11 cellular contexts compared by ENCODE assay signal in the genomic region with DNA sequence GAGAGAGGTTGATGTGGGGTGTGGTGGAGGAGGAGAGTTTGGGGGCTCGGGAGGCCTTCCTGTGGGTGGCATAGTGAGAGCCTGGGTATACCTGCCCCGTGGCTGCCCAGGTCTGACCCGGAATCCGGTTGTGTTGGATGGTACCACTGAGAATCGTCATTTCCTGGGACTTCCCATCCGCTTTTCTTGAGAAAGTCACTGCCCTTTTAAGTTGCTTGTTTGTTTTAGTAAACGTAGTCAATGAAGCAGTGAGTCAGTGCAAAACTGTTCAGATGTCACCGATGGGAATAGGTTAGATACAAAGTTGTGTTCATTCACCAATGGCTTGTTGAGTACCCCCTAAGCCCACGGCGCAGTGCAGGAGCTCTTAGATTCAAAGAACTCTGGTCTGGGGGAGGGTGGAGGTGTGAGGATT.
DNase-seq lines count a peak whose midpoint lies in the region; ATAC-seq and TF ChIP-seq lines count a peak whose summit lies in the region.
"Had no signal": no experiment of that assay in that cellular context is flagged by ENCODE, and none has a peak within 500 bp of the region (broad histone marks: within the 10 kb centered on the region; RNA-seq: fewer than 3 reads in every experiment).

No MANE protein-coding gene starts in this region.

- no peak for TF ChIP-seq CTCF in GM12865 (IDR thresholded peaks at IDR 0.05; ENCODE audit: insufficient read depth, low read depth, low read length, missing control alignments)

- peak; percentile 93 for ATAC-seq in T-helper 17 cell
- ATAC-seq in activated naive CD8-positive, alpha-beta T cell treated with anti-CD3 and anti-CD28 coated beads, Interleukin-2, amount 50 U/mL, for 24 hours: peak; percentile 67
- ATAC-seq: natural killer cell had no signal

- H3K4me1 Mint-ChIP-seq in T-helper 17 cell: peaks cover 32% of the 10 kb centered on the region
- H3K4me1 Mint-ChIP-seq in activated naive CD8-positive, alpha-beta T cell treated with anti-CD3 and anti-CD28 coated beads, Interleukin-2, amount 50 U/mL, for 24 hours: peaks cover 43% of the 10 kb centered on the region

- no peaks in the 10 kb centered on the region for H3K27me3 Mint-ChIP-seq in T-helper 17 cell
- H3K27me3 Mint-ChIP-seq in activated naive CD8-positive, alpha-beta T cell treated with anti-CD3 and anti-CD28 coated beads, Interleukin-2, amount 50 U/mL, for 24 hours: no peaks in the 10 kb centered on the region

- H3K36me3 Mint-ChIP-seq in T-helper 17 cell (ENCODE audit: low read depth): peaks cover 5% of the 10 kb centered on the region
- no peaks in the 10 kb centered on the region for H3K36me3 Mint-ChIP-seq in activated naive CD8-positive, alpha-beta T cell treated with anti-CD3 and anti-CD28 coated beads, Interleukin-2, amount 50 U/mL, for 24 hours (ENCODE audit: low read depth)
- H3K36me3 Mint-ChIP-seq: natural killer cell had no signal

- peak; percentile 41 for DNase-seq in GM12865 (ENCODE audit: low read depth)
- DNase-seq in T-helper 17 cell: peak in 1 of 3 donors; percentile 34
- DNase-seq in activated naive CD8-positive, alpha-beta T cell treated with anti-CD3 and anti-CD28 coated beads, Interleukin-2, amount 50 U/mL, for 24 hours: peak; percentile 23
- DNase-seq in stimulated activated CD4-positive, alpha-beta T cell treated with anti-CD3 and anti-CD28 coated beads, Interleukin-12 subunit alpha, Interleukin-12 subunit beta, amount 100 ng/mL, for 4 hours: peak; percentile 15
- no peak for DNase-seq in cerebellum (ENCODE audit: low spot score)
- DNase-seq in NCI-H1417 (lab: John Stamatoyannopoulos, UW): no peak
- no peak for DNase-seq in COR-L47 (lab: John Stamatoyannopoulos, UW)
- no peak for DNase-seq in mesenteric fat pad (ENCODE audit: low spot score)
- DNase-seq: natural killer cell, small intestine had no signal

- no peaks in the 10 kb centered on the region for H3K9me3 ChIP-seq in T-helper 17 cell (ENCODE audit: control insufficient read depth, low read length, poor library complexity, severe bottlenecking)
- H3K9me3 ChIP-seq: ascending aorta had no signal

- no peaks in the 10 kb centered on the region for H3K9me3 Mint-ChIP-seq in activated naive CD8-positive, alpha-beta T cell treated with anti-CD3 and anti-CD28 coated beads, Interleukin-2, amount 50 U/mL, for 24 hours
- H3K9me3 Mint-ChIP-seq: natural killer cell had no signal

- peak overlapping the region; percentile 96 for H3K27ac Mint-ChIP-seq in T-helper 17 cell
- H3K27ac Mint-ChIP-seq in activated naive CD8-positive, alpha-beta T cell treated with anti-CD3 and anti-CD28 coated beads, Interleukin-2, amount 50 U/mL, for 24 hours: peak overlapping the region; percentile 82
- H3K27ac Mint-ChIP-seq: natural killer cell had no signal

- peak overlapping the region; percentile 77 for H3K4me3 Mint-ChIP-seq in T-helper 17 cell
- H3K4me3 Mint-ChIP-seq in activated naive CD8-positive, alpha-beta T cell treated with anti-CD3 and anti-CD28 coated beads, Interleukin-2, amount 50 U/mL, for 24 hours: peak overlapping the region; percentile 41
- H3K4me3 Mint-ChIP-seq: natural killer cell had no signal

- H3K4me3 ChIP-seq in GM12865 (ENCODE audit: low read depth, low read length): no peak overlapping the region
- H3K4me3 ChIP-seq: ascending aorta had no signal

Comparison
In these comparisons a context has a peak if more than half of its experiments do, and no peak if none do; other contexts are left out.
1. DNase-seq: peak in GM12865 (single experiment), activated naive CD8-positive, alpha-beta T cell treated with anti-CD3 and anti-CD28 coated beads, Interleukin-2, amount 50 U/mL, for 24 hours (single experiment) and stimulated activated CD4-positive, alpha-beta T cell treated with anti-CD3 and anti-CD28 coated beads, Interleukin-12 subunit alpha, Interleukin-12 subunit beta, amount 100 ng/mL, for 4 hours (single experiment); none in cerebellum (single experiment), NCI-H1417 (0 of 3), COR-L47 (single experiment) and mesenteric fat pad (single experiment).